In genomic region chr11:125886997-125887372, GRCh38 we compare ENCODE assay signal across 8 cellular contexts. TPM values are rescaled to one million over a fixed set of nuclear protein-coding genes. Genes with fewer than 3 reads are reported as not detected.
DNase-seq lines count a peak whose midpoint lies in the region; ATAC-seq and TF ChIP-seq lines count a peak whose summit lies in the region.

No MANE protein-coding gene starts in this region.

- 11 to 22% (median 19%) methylated on average over 14 to 24 of the region's 24 CpGs for WGBS in spleen, 5 donors

- H3K9me3 Mint-ChIP-seq in immature natural killer cell, result peaks cover 0 to 2% (median 0%) of the 10 kb centered on the region in 6 donors

- TF ChIP-seq POLR2A in spleen (IDR thresholded peaks at IDR 0.05), result no peak

- ATAC-seq in HG02885 (IDR thresholded peaks at IDR 0.05; ENCODE audit: poor library complexity, unreplicated experiment), result peak; percentile 40

- H3K4me3 Mint-ChIP-seq in immature natural killer cell, result peak overlapping the region; percentile 85 to 97 (median 94)

- intact Hi-C loops in spleen (cut with DNase I; ENCODE audit: low total_unique reads), result no loop called here

- H3K4me1 Mint-ChIP-seq in immature natural killer cell, result peaks cover 20 to 46% of the 10 kb centered on the region in 2 donors

- TF ChIP-seq CTCF in astrocyte of the cerebellum (IDR thresholded peaks at IDR 0.05; ENCODE audit: low read depth, low read length, missing control alignments) (no peak), spleen (IDR thresholded peaks at IDR 0.05 in 8 of 11, conservative IDR thresholded peaks at IDR 0.05 in 3 of 11) (no peak)

- H3K4me3 ChIP-seq in NT2/D1 (ENCODE audit: insufficient read length, low read depth), result peak overlapping the region; percentile 31
- peak overlapping the region; percentile 80 for H3K4me3 ChIP-seq in astrocyte of the cerebellum (ENCODE audit: low read depth, low read length)
- peak overlapping the region; percentile 59 to 99 (median 86) for H3K4me3 ChIP-seq in spleen

- DNase-seq in stimulated activated CD4-positive, alpha-beta T cell treated with anti-CD3 and anti-CD28 coated beads, Interleukin-12 subunit alpha, Interleukin-12 subunit beta, amount 100 ng/mL, for 4 hours, result peak; percentile 29
- no peak for DNase-seq in stimulated activated CD4-positive, alpha-beta T cell treated with anti-CD3 and anti-CD28 coated beads, Interleukin-4, amount 100 ng/mL, for 24 hours
- DNase-seq in NT2/D1 (ENCODE audit: low read depth, low spot score), result peak; percentile 32
- no peak for DNase-seq in astrocyte of the cerebellum (ENCODE audit: low read depth)
- no peak for DNase-seq in immature natural killer cell
- peak; percentile 88 for DNase-seq in spleen
- DNase-seq in DMS 273 (lab: John Stamatoyannopoulos, UW; ENCODE audit: unreplicated experiment), result no peak

- no peaks in the 10 kb centered on the region for H3K27me3 ChIP-seq in NT2/D1 (ENCODE audit: insufficient read depth, insufficient read length)
- no peaks in the 10 kb centered on the region for H3K27me3 ChIP-seq in spleen (replicated peaks in 1 of 7)

- peak overlapping the region; percentile 91 to 99 (median 96) for H3K27ac Mint-ChIP-seq in immature natural killer cell

- H3K4me1 ChIP-seq in NT2/D1 (ENCODE audit: insufficient read depth, insufficient read length) (no peaks in the 10 kb centered on the region), spleen (peaks cover 0 to 39% (median 25%) of the 10 kb centered on the region in 6 donors)

- peak overlapping the region; percentile 15 to 97 (median 95) for H3K27ac ChIP-seq in spleen

- H3K27me3 Mint-ChIP-seq in immature natural killer cell (ENCODE audit: low read depth in 3 of 3), result peaks cover 14 to 23% (median 17%) of the 10 kb centered on the region in 3 donors

- H3K36me3 ChIP-seq in NT2/D1 (ENCODE audit: insufficient read depth, insufficient read length, low read length) (peaks cover 13% of the 10 kb centered on the region), spleen (peaks cover 0 to 6% (median 0%) of the 10 kb centered on the region in 6 donors)

- no peaks in the 10 kb centered on the region for H3K36me3 Mint-ChIP-seq in immature natural killer cell

- in situ Hi-C loops in astrocyte of the cerebellum (cut with HindIII; ENCODE audit: low sequenced_read_pairs), result no loop called here

- H3K9ac ChIP-seq in NT2/D1 (ENCODE audit: insufficient read length, low read depth), result peak overlapping the region; percentile 33

- H3K9me3 ChIP-seq in NT2/D1 (ENCODE audit: insufficient read depth, low read length) (no peaks in the 10 kb centered on the region; the same call in 1 of the 2 replicates), spleen (no peaks in the 10 kb centered on the region)

RNA-seq across cellular contexts. Expression of gene HYLS1, which starts 0.5 kb away (rescaled TPM):
- polyA plus RNA-seq in immature natural killer cell (10 to 100 TPM in 1 of 3 donors, 1 to 10 TPM in 2; 6.2 to 11.5 (median 7.7) TPM), spleen (1 to 10 TPM; 4.0 to 4.6 (median 4.2) TPM)
- 1 to 10 TPM; 3.0 to 7.7 (median 4.4) TPM for total RNA-seq in spleen

RNA-seq across cellular contexts. Expression of gene PUS3, which starts 16.0 kb away (rescaled TPM):
- polyA plus RNA-seq in immature natural killer cell (10 to 100 TPM in 2 of 3 donors, 1 to 10 TPM in 1; 5.5 to 17.3 (median 10.0) TPM), spleen (10 to 100 TPM in 2 of 3 donors, 1 to 10 TPM in 1; 8.9 to 11.4 (median 10.8) TPM)
- 10 to 100 TPM in 5 of 7 donors, 1 to 10 TPM in 2; 7.7 to 12.7 (median 11.9) TPM for total RNA-seq in spleen

RNA-seq across cellular contexts. Expression of gene DDX25, which starts 17.3 kb away (rescaled TPM):
- polyA plus RNA-seq in immature natural killer cell, result not detected
- total RNA-seq in spleen, result 1 to 10 TPM in 2 of 7 donors, under 1 TPM in 3, not detected in 2; 0.33 to 1.8 (median 0.85) TPM
- polyA plus RNA-seq in spleen, result under 1 TPM; 0.11 to 0.24 (median 0.22) TPM

RNA-seq across cellular contexts. Expression of gene PATE4, which starts 53.9 kb away (rescaled TPM):
- polyA plus RNA-seq in immature natural killer cell (not detected), spleen (not detected)
- not detected for total RNA-seq in spleen

RNA-seq across cellular contexts. Expression of gene VSIG10L2, which starts 58.9 kb away (rescaled TPM):
- polyA plus RNA-seq in immature natural killer cell (not detected), spleen (1 to 10 TPM; 1.2 to 3.6 (median 3.1) TPM)
- 1 to 10 TPM in 6 of 7 donors, not detected in 1; 1.8 to 7.1 (median 3.0) TPM for total RNA-seq in spleen

Comparison
In these comparisons a context has a peak if more than half of its experiments do, and no peak if none do; other contexts are left out.
1. DNase-seq: peak in stimulated activated CD4-positive, alpha-beta T cell treated with anti-CD3 and anti-CD28 coated beads, Interleukin-12 subunit alpha, Interleukin-12 subunit beta, amount 100 ng/mL, for 4 hours (single experiment), NT2/D1 (single experiment) and spleen (single experiment); none in stimulated activated CD4-positive, alpha-beta T cell treated with anti-CD3 and anti-CD28 coated beads, Interleukin-4, amount 100 ng/mL, for 24 hours (single experiment), astrocyte of the cerebellum (single experiment), immature natural killer cell (0 of 3) and DMS 273 (single experiment).
2. H3K4me3 ChIP-seq: peak in every context shown above with its lines; median percentile 86 in spleen; 80 in astrocyte of the cerebellum; 31 in NT2/D1.